In the genomic region with DNA sequence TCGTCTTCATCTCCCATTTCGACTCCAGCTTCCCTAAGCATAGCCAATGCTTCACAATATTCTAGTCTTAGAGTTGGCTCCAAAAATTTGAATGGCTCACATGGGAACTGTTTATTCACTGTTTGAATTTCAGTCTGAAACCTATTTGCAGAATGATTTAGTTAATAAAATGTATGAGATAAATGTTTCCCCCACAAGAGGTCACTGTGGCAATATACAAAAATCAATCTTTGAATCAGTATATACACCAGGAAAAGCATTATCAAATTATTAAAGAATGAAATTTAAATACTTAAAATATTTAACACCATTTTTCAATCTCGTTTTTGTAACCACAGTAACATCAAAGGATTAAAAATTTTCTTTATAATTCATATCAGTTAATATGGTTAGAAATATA, we compare ENCODE assay signal across 9 cellular contexts. TPM values are rescaled to one million over a fixed set of nuclear protein-coding genes. Genes with fewer than 3 reads are reported as not detected.
DNase-seq lines count a peak whose midpoint lies in the region; ATAC-seq and TF ChIP-seq lines count a peak whose summit lies in the region.
"Had no signal": no experiment of that assay in that cellular context is flagged by ENCODE, and none has a peak within 500 bp of the region (broad histone marks: within the 10 kb centered on the region; RNA-seq: fewer than 3 reads in every experiment).

No MANE protein-coding gene starts in this region.

- intact Hi-C loops in right lobe of liver (cut with DNase I), result loop anchor here in 1 of 2 donors (10.0 kb wide), 1 partner anchor 469 kb away; no protein-coding TSS in a partner anchor

- DNase-seq in activated naive CD8-positive, alpha-beta T cell treated with anti-CD3 and anti-CD28 coated beads, Interleukin-2, amount 10 ng/mL, durations not matched to agents 7 days and 5 days, result no peak
- no peak for DNase-seq in activated naive CD8-positive, alpha-beta T cell treated with anti-CD3 and anti-CD28 coated beads for 36 hours
- DNase-seq in NCI-H2171 (lab: John Stamatoyannopoulos, UW), result peak; percentile 18
- DNase-seq in astrocyte of the spinal cord (ENCODE audit: low read depth, low spot score), result peak; percentile 60
- DNase-seq in right lobe of liver, result no peak
- no peak for DNase-seq in epidermal melanocyte (ENCODE audit: insufficient read length, low spot score)

- no peak overlapping the region for H3K27ac ChIP-seq in right lobe of liver

- no peaks in the 10 kb centered on the region for H3K27me3 ChIP-seq in right lobe of liver

- peaks cover 14% of the 10 kb centered on the region for H3K4me1 Mint-ChIP-seq in activated naive CD8-positive, alpha-beta T cell treated with anti-CD3 and anti-CD28 coated beads, Interleukin-2, amount 10 ng/mL, durations not matched to agents 7 days and 5 days
- H3K4me1 Mint-ChIP-seq in activated naive CD8-positive, alpha-beta T cell treated with anti-CD3 and anti-CD28 coated beads for 36 hours, result peaks cover 6% of the 10 kb centered on the region
- no peaks in the 10 kb centered on the region for H3K4me1 Mint-ChIP-seq in stimulated activated memory B cell treated with anti-CD40 and anti-IgM and Interleukin-4, amounts not matched to agents 10 μg/mL and 1 μg/mL and 100 μg/mL, for 72 hours

- in situ Hi-C loops in astrocyte of the spinal cord (cut with HindIII; ENCODE audit: low sequenced_read_pairs), result no loop called here

- H3K9me3 ChIP-seq in right lobe of liver, result no peaks in the 10 kb centered on the region

- POLR2A ChIA-PET in activated naive CD8-positive, alpha-beta T cell treated with anti-CD3 and anti-CD28 coated beads, Interleukin-2, amount 10 ng/mL, durations not matched to agents 7 days and 5 days (lab: Charles Lee), result no interaction called here

- no peaks in the 10 kb centered on the region for H3K27me3 Mint-ChIP-seq in activated naive CD8-positive, alpha-beta T cell treated with anti-CD3 and anti-CD28 coated beads, Interleukin-2, amount 10 ng/mL, durations not matched to agents 7 days and 5 days
- H3K27me3 Mint-ChIP-seq in activated naive CD8-positive, alpha-beta T cell treated with anti-CD3 and anti-CD28 coated beads for 36 hours, result no peaks in the 10 kb centered on the region
- H3K27me3 Mint-ChIP-seq in stimulated activated memory B cell treated with anti-CD40 and anti-IgM and Interleukin-4, amounts not matched to agents 10 μg/mL and 1 μg/mL and 100 μg/mL, for 72 hours, result no peaks in the 10 kb centered on the region
- H3K27me3 Mint-ChIP-seq: activated naive CD4-positive, alpha-beta T cell treated with anti-CD3 and anti-CD28 coated beads, Interleukin-2, amount 50 U/mL, for 24 hours had no signal

- no peak overlapping the region for H3K27ac Mint-ChIP-seq in activated naive CD8-positive, alpha-beta T cell treated with anti-CD3 and anti-CD28 coated beads, Interleukin-2, amount 10 ng/mL, durations not matched to agents 7 days and 5 days
- H3K27ac Mint-ChIP-seq in activated naive CD8-positive, alpha-beta T cell treated with anti-CD3 and anti-CD28 coated beads for 36 hours, result no peak overlapping the region
- H3K27ac Mint-ChIP-seq in stimulated activated memory B cell treated with anti-CD40 and anti-IgM and Interleukin-4, amounts not matched to agents 10 μg/mL and 1 μg/mL and 100 μg/mL, for 72 hours, result no peak overlapping the region

- peaks cover 0 to 21% (median 0%) of the 10 kb centered on the region in 4 donors for H3K36me3 ChIP-seq in right lobe of liver

- H3K4me3 ChIP-seq in astrocyte of the spinal cord (ENCODE audit: low read depth, low read length) (no peak overlapping the region), right lobe of liver (no peak overlapping the region)

- TF ChIP-seq POLR2A in right lobe of liver (IDR thresholded peaks at IDR 0.05), result no peak

- peak; percentile 50 for ATAC-seq in activated naive CD8-positive, alpha-beta T cell treated with anti-CD3 and anti-CD28 coated beads, Interleukin-2, amount 10 ng/mL, durations not matched to agents 7 days and 5 days (ENCODE audit: low read depth)
- ATAC-seq in right lobe of liver (peak in 3 of 4 donors; percentile 55 to 72 (median 55)), HG02759 (IDR thresholded peaks at IDR 0.05; ENCODE audit: unreplicated experiment) (no peak)
- no peak for ATAC-seq in stimulated activated memory B cell treated with anti-CD40 and anti-IgM and Interleukin-4, amounts not matched to agents 10 μg/mL and 1 μg/mL and 100 μg/mL, for 72 hours

- TF ChIP-seq CTCF in astrocyte of the spinal cord (IDR thresholded peaks at IDR 0.05; ENCODE audit: low read depth, low read length), result no peak
- peak; percentile 40 to 50 (median 46) for TF ChIP-seq CTCF in right lobe of liver (IDR thresholded peaks at IDR 0.05)

- H3K36me3 Mint-ChIP-seq in activated naive CD8-positive, alpha-beta T cell treated with anti-CD3 and anti-CD28 coated beads, Interleukin-2, amount 10 ng/mL, durations not matched to agents 7 days and 5 days, result peaks cover 11% of the 10 kb centered on the region
- peaks cover 6% of the 10 kb centered on the region for H3K36me3 Mint-ChIP-seq in activated naive CD8-positive, alpha-beta T cell treated with anti-CD3 and anti-CD28 coated beads for 36 hours
- H3K36me3 Mint-ChIP-seq in stimulated activated memory B cell treated with anti-CD40 and anti-IgM and Interleukin-4, amounts not matched to agents 10 μg/mL and 1 μg/mL and 100 μg/mL, for 72 hours, result peaks cover 11% of the 10 kb centered on the region

- no peaks in the 10 kb centered on the region for H3K9me3 Mint-ChIP-seq in activated naive CD8-positive, alpha-beta T cell treated with anti-CD3 and anti-CD28 coated beads, Interleukin-2, amount 10 ng/mL, durations not matched to agents 7 days and 5 days
- H3K9me3 Mint-ChIP-seq in activated naive CD8-positive, alpha-beta T cell treated with anti-CD3 and anti-CD28 coated beads for 36 hours, result no peaks in the 10 kb centered on the region
- H3K9me3 Mint-ChIP-seq in stimulated activated memory B cell treated with anti-CD40 and anti-IgM and Interleukin-4, amounts not matched to agents 10 μg/mL and 1 μg/mL and 100 μg/mL, for 72 hours, result no peaks in the 10 kb centered on the region
- H3K9me3 Mint-ChIP-seq: activated naive CD4-positive, alpha-beta T cell treated with anti-CD3 and anti-CD28 coated beads, Interleukin-2, amount 50 U/mL, for 24 hours had no signal

- WGBS in right lobe of liver (ENCODE audit: insufficient coverage, low coverage, low lambda C conversion rate, missing lambda C conversion rate), result 55% methylated on average over 3 of the region's 3 CpGs

- H3K4me3 Mint-ChIP-seq in activated naive CD8-positive, alpha-beta T cell treated with anti-CD3 and anti-CD28 coated beads, Interleukin-2, amount 10 ng/mL, durations not matched to agents 7 days and 5 days, result no peak overlapping the region
- H3K4me3 Mint-ChIP-seq in activated naive CD8-positive, alpha-beta T cell treated with anti-CD3 and anti-CD28 coated beads for 36 hours, result no peak overlapping the region
- no peak overlapping the region for H3K4me3 Mint-ChIP-seq in stimulated activated memory B cell treated with anti-CD40 and anti-IgM and Interleukin-4, amounts not matched to agents 10 μg/mL and 1 μg/mL and 100 μg/mL, for 72 hours
- H3K4me3 Mint-ChIP-seq: activated naive CD4-positive, alpha-beta T cell treated with anti-CD3 and anti-CD28 coated beads, Interleukin-2, amount 50 U/mL, for 24 hours had no signal

- no peaks in the 10 kb centered on the region for H3K4me1 ChIP-seq in right lobe of liver

RNA-seq across cellular contexts. Expression of a gene that starts 40.0 kb away (rescaled TPM):
- total RNA-seq in activated naive CD8-positive, alpha-beta T cell treated with anti-CD3 and anti-CD28 coated beads, Interleukin-2, amount 10 ng/mL, durations not matched to agents 7 days and 5 days, result 100 to 1,000 TPM; 107 to 109 TPM
- 100 to 1,000 TPM; 229 to 232 TPM for total RNA-seq in activated naive CD8-positive, alpha-beta T cell treated with anti-CD3 and anti-CD28 coated beads for 36 hours
- total RNA-seq in right lobe of liver, result 10 to 100 TPM in 2 of 6 experiments, 1 to 10 TPM in 4; 1.5 to 13.2 (median 4.7) TPM

Comparison
In these comparisons a context has a peak if more than half of its experiments do, and no peak if none do; other contexts are left out.
1. ATAC-seq: peak in activated naive CD8-positive, alpha-beta T cell treated with anti-CD3 and anti-CD28 coated beads, Interleukin-2, amount 10 ng/mL, durations not matched to agents 7 days and 5 days (single experiment) and right lobe of liver (3 of 4); none in HG02759 (single experiment) and stimulated activated memory B cell treated with anti-CD40 and anti-IgM and Interleukin-4, amounts not matched to agents 10 μg/mL and 1 μg/mL and 100 μg/mL, for 72 hours (single experiment).
2. DNase-seq: peak in NCI-H2171 (single experiment) and astrocyte of the spinal cord (single experiment); none in activated naive CD8-positive, alpha-beta T cell treated with anti-CD3 and anti-CD28 coated beads, Interleukin-2, amount 10 ng/mL, durations not matched to agents 7 days and 5 days (single experiment), activated naive CD8-positive, alpha-beta T cell treated with anti-CD3 and anti-CD28 coated beads for 36 hours (single experiment), right lobe of liver (0 of 3) and epidermal melanocyte (single experiment).
3. RNA of a gene that starts 40.0 kb away (total RNA-seq): 229 to 232 TPM in activated naive CD8-positive, alpha-beta T cell treated with anti-CD3 and anti-CD28 coated beads for 36 hours and 107 to 109 TPM in activated naive CD8-positive, alpha-beta T cell treated with anti-CD3 and anti-CD28 coated beads, Interleukin-2, amount 10 ng/mL, durations not matched to agents 7 days and 5 days; 1.5 to 13.2 TPM in right lobe of liver; every median in the first group is over 4 times any median in the second.